In genomic region chr1:89953929-89954328, GRCh38 we compare ENCODE assay signal across 18 cellular contexts. TPM values are rescaled to one million over a fixed set of nuclear protein-coding genes. Genes with fewer than 3 reads are reported as not detected.
DNase-seq lines count a peak whose midpoint lies in the region; FAIRE-seq and TF ChIP-seq lines count a peak whose summit lies in the region.
"Had no signal": no experiment of that assay in that cellular context is flagged by ENCODE, and none has a peak within 500 bp of the region (broad histone marks: within the 10 kb centered on the region; RNA-seq: fewer than 3 reads in every experiment).

No MANE protein-coding gene starts in this region.

- no peak overlapping the region for H3K23ac ChIP-seq in H1 (ENCODE audit: insufficient read length)

- DNase-seq in GM23248, result no peak
- DNase-seq in H1 (ENCODE audit: low read depth in 1 of 2, low spot score in 2 of 2), result no peak
- no peak for DNase-seq in progenitor cell of endocrine pancreas (ENCODE audit: low spot score, unreplicated experiment)
- no peak for DNase-seq in stimulated activated CD4-positive, alpha-beta T cell treated with anti-CD3 and anti-CD28 coated beads, Interleukin-4, amount 100 ng/mL, for 1 hour
- DNase-seq in stimulated activated CD8-positive, alpha-beta memory T cell treated with anti-CD3 and anti-CD28 coated beads, Interleukin-4, amount 100 ng/mL, for 48 hours, result no peak
- no peak for DNase-seq in NCI-H187 treated with DMSO at 0.1 percent for 48 hours (lab: John Stamatoyannopoulos, UW)
- DNase-seq: aorta, cerebellar nuclear complex, lower lobe of right lung, NCI-H2029, NCI-H446 treated with DMSO at 0.1 percent for 48 hours, occipital lobe had no signal

- H3K4me2 ChIP-seq in GM23248 (ENCODE audit: unreplicated experiment) (peak overlapping the region; percentile 41), Loucy (ENCODE audit: low read depth, low read length, poor library complexity, severe bottlenecking) (peak overlapping the region; percentile 16), H1 (ENCODE audit: insufficient read depth in 1 of 2, low read depth in 2 of 2, low read length in 2 of 2) (no peak overlapping the region)

- H2BK15ac ChIP-seq in H1 (ENCODE audit: low read length), result no peak overlapping the region

- H3K9ac ChIP-seq in GM23248, result peak overlapping the region; percentile 51
- H3K9ac ChIP-seq in Loucy (ENCODE audit: low read depth, low read length, poor library complexity, severe bottlenecking), result no peak overlapping the region
- H3K9ac ChIP-seq in H1 (replicated peaks in 1 of 4; ENCODE audit: extremely low read depth in 1 of 4, low read depth in 3 of 4, low read length in 3 of 4), result no peak overlapping the region

- TF ChIP-seq RAD21 in H1 (IDR thresholded peaks at IDR 0.05 in 1 of 2, conservative IDR thresholded peaks at IDR 0.05 in 1 of 2; ENCODE audit: low read depth in 2 of 2, low read length in 2 of 2), result no peak

- peak overlapping the region; percentile 29 for H3K27ac Mint-ChIP-seq in progenitor cell of endocrine pancreas
- H3K27ac Mint-ChIP-seq: B cell, IgD-negative memory B cell had no signal

- H3K9me3 Mint-ChIP-seq in progenitor cell of endocrine pancreas (ENCODE audit: low read depth), result no peaks in the 10 kb centered on the region
- H3K9me3 Mint-ChIP-seq: activated CD4-positive, alpha-beta memory T cell treated with anti-CD3 and anti-CD28 coated beads, Interleukin-2, amount 10 ng/mL, durations not matched to agents 7 days and 5 days; IgD-negative memory B cell had no signal

- TF ChIP-seq POLR2A in H1 (IDR thresholded peaks at IDR 0.05; ENCODE audit: control extremely low read depth in 1 of 2, low read depth in 2 of 2, low read length in 2 of 2), result no peak

- no peak overlapping the region for H3K56ac ChIP-seq in H1 (replicated peaks; ENCODE audit: insufficient read length, low read depth, low read length)

- H3K36me3 ChIP-seq in GM23248 (ENCODE audit: low read depth) (no peaks in the 10 kb centered on the region), Loucy (ENCODE audit: insufficient read depth, low read length) (no peaks in the 10 kb centered on the region), H1 (ENCODE audit: control insufficient read depth in 2 of 4, insufficient read depth in 4 of 4, low read length in 3 of 4) (no peaks in the 10 kb centered on the region)
- H3K36me3 ChIP-seq: heart left ventricle, lower lobe of right lung, tibial nerve had no signal

- H3K4me3 ChIP-seq in GM23248 (no peak overlapping the region), Loucy (ENCODE audit: low read length, poor library complexity, severe bottlenecking) (no peak overlapping the region), H1 (ENCODE audit: extremely low read depth in 1 of 4, insufficient read depth in 2 of 4, low read depth in 3 of 4, low read length in 4 of 4) (no peak overlapping the region)
- H3K4me3 ChIP-seq: heart left ventricle, lower lobe of right lung, tibial nerve had no signal

- H4K20me1 ChIP-seq in GM23248 (ENCODE audit: insufficient read depth), result no peaks in the 10 kb centered on the region
- no peaks in the 10 kb centered on the region for H4K20me1 ChIP-seq in Loucy (ENCODE audit: insufficient read depth, low read length, poor library complexity, severe bottlenecking)
- H4K20me1 ChIP-seq in H1 (replicated peaks in 1 of 2; ENCODE audit: control insufficient read depth in 1 of 2, insufficient read depth in 2 of 2, low read length in 2 of 2), result no peaks in the 10 kb centered on the region

- H3K4me1 ChIP-seq in GM23248 (ENCODE audit: insufficient read depth) (peaks cover 35% of the 10 kb centered on the region), Loucy (ENCODE audit: insufficient read depth, low read length, poor library complexity, severe bottlenecking) (peaks cover 45% of the 10 kb centered on the region), H1 (replicated peaks in 1 of 4; ENCODE audit: control insufficient read depth in 3 of 4, insufficient read depth in 4 of 4, low read length in 3 of 4) (peaks cover 0 to 13% (median 3%) of the 10 kb centered on the region in 4 experiments; a peak in 5 of 7 replicates)

- no peak overlapping the region for H2AK5ac ChIP-seq in H1 (ENCODE audit: low read depth, low read length)

- H3K4me1 Mint-ChIP-seq in progenitor cell of endocrine pancreas (ENCODE audit: low read depth), result peaks cover 24% of the 10 kb centered on the region

- in situ Hi-C loops in GM23248 (cut with MboI), result no loop called here

- no peak overlapping the region for H2BK120ac ChIP-seq in H1 (replicated peaks; ENCODE audit: low read depth, low read length)

- H2BK20ac ChIP-seq in H1 (ENCODE audit: low read length), result 0 out of 2 replicates have a peak overlapping the region, but pooled peaks have one; percentile 41

- no peaks in the 10 kb centered on the region for H3K27me3 ChIP-seq in GM23248 (replicated peaks; ENCODE audit: insufficient read depth)
- no peaks in the 10 kb centered on the region for H3K27me3 ChIP-seq in Loucy (ENCODE audit: insufficient read depth, low read length, poor library complexity, severe bottlenecking)
- no peaks in the 10 kb centered on the region for H3K27me3 ChIP-seq in H1 (replicated peaks in 1 of 4; ENCODE audit: control insufficient read depth in 3 of 4, extremely low read depth in 1 of 4, insufficient read depth in 3 of 4, low read length in 3 of 4)
- H3K27me3 ChIP-seq: heart left ventricle, tibial nerve had no signal

- POLR2A ChIA-PET in H1 (lab: Charles Lee; ENCODE audit: partially characterized antibody), result interaction anchor here (0.5 to 1.7 kb wide), 3 partner anchors 14 to 91 kb away, joined by 3 to 4 read pairs (median 4); no protein-coding TSS in a partner anchor

- H3K27ac ChIP-seq in GM23248 (peak overlapping the region; percentile 97), H1 (ENCODE audit: low read depth, low read length) (no peak overlapping the region)
- H3K27ac ChIP-seq: heart left ventricle, lower lobe of right lung, tibial nerve had no signal

- TF ChIP-seq CTCF in Loucy (conservative IDR thresholded peaks at IDR 0.05; ENCODE audit: low read length), result no peak
- TF ChIP-seq CTCF in H1 (IDR thresholded peaks at IDR 0.05; ENCODE audit: control extremely low read depth in 1 of 3, insufficient read depth in 1 of 3, low read depth in 1 of 3, low read length in 3 of 3), result no peak
- no peak for TF ChIP-seq CTCF in progenitor cell of endocrine pancreas (IDR thresholded peaks at IDR 0.05; ENCODE audit: unreplicated experiment)

- H3K9me3 ChIP-seq in GM23248 (ENCODE audit: low read depth) (no peaks in the 10 kb centered on the region), Loucy (ENCODE audit: insufficient read depth, low read depth, low read length) (0 out of 2 replicates have a peak, but pooled peaks cover under 1% of the 10 kb centered on the region), H1 (ENCODE audit: insufficient read depth in 2 of 2, low read depth in 1 of 2, low read length in 1 of 2) (no peaks in the 10 kb centered on the region)
- H3K9me3 ChIP-seq: heart left ventricle, lower lobe of right lung, tibial nerve had no signal

- no peak overlapping the region for H3K4ac ChIP-seq in H1 (replicated peaks; ENCODE audit: insufficient read length, low read depth, low read length)

- H3K79me2 ChIP-seq in GM23248 (ENCODE audit: insufficient read depth), result no peaks in the 10 kb centered on the region
- H3K79me2 ChIP-seq in Loucy (ENCODE audit: insufficient read depth, low read length), result no peaks in the 10 kb centered on the region
- H3K79me2 ChIP-seq in H1 (ENCODE audit: control insufficient read depth in 1 of 2, insufficient read depth in 2 of 2, low read length in 2 of 2), result no peaks in the 10 kb centered on the region

- CTCF ChIA-PET in H1 (lab: Charles Lee; ENCODE audit: partially characterized antibody), result interaction anchor here (0.7 to 1.4 kb wide), 5 partner anchors 20 to 191 kb away, joined by 3 to 9 read pairs (median 3); no protein-coding TSS in a partner anchor

- peaks cover 23% of the 10 kb centered on the region for H3F3A ChIP-seq in GM23248 (ENCODE audit: insufficient read depth)
- 0 out of 2 replicates have a peak, but pooled peaks cover 4% of the 10 kb centered on the region for H3F3A ChIP-seq in Loucy (ENCODE audit: low read depth)

- FAIRE-seq in H1 (lab: Jason Lieb, UNC), result no peak

- TF ChIP-seq EP300 in H1 (IDR thresholded peaks at IDR 0.05; ENCODE audit: borderline replicate concordance in 1 of 2, low read depth in 2 of 2, low read length in 2 of 2), result no peak

- peak overlapping the region; percentile 61; the same call in 1 of the 2 replicates for H2BK12ac ChIP-seq in H1 (ENCODE audit: low read depth, low read length)

- H3K23me2 ChIP-seq in H1 (ENCODE audit: low read depth, low read length), result no peaks in the 10 kb centered on the region

- no peaks in the 10 kb centered on the region for H3K36me3 Mint-ChIP-seq in progenitor cell of endocrine pancreas (ENCODE audit: insufficient read depth)

- H3K18ac ChIP-seq in H1 (ENCODE audit: extremely low read depth, low read length), result no peak overlapping the region

- H3K14ac ChIP-seq in H1 (ENCODE audit: insufficient read length), result no peak overlapping the region

- H3K9me2 ChIP-seq in GM23248 (ENCODE audit: insufficient read depth) (no peaks in the 10 kb centered on the region), Loucy (replicated peaks; ENCODE audit: low read depth, low read length) (no peaks in the 10 kb centered on the region)

- no peaks in the 10 kb centered on the region for H3K79me1 ChIP-seq in H1 (ENCODE audit: low read depth, low read length)

- H4K8ac ChIP-seq in H1 (ENCODE audit: extremely low read depth, insufficient read depth, low read length), result no peak overlapping the region

- H4K5ac ChIP-seq in H1 (ENCODE audit: insufficient read length, low read depth, low read length), result no peak overlapping the region

- H4K91ac ChIP-seq in H1 (replicated peaks; ENCODE audit: insufficient read length, low read length), result no peak overlapping the region

- H2AFZ ChIP-seq in GM23248, result no peak overlapping the region
- no peak overlapping the region for H2AFZ ChIP-seq in Loucy (ENCODE audit: low read length)
- no peak overlapping the region for H2AFZ ChIP-seq in H1 (ENCODE audit: low read length)

- WGBS in GM23248 (ENCODE audit: low coverage in 1 of 2, low lambda C conversion rate in 2 of 2, missing lambda C conversion rate in 2 of 2), 2 experiments, result 89 to 95% methylated on average over 1 of the region's 1 CpG
- 83% methylated on average over 1 of the region's 1 CpG; no CpG with 5 or more reads in 1 of the 2 experiments for WGBS in H1 (ENCODE audit: extremely low coverage in 1 of 2, insufficient coverage in 1 of 2, insufficient read length in 1 of 2, insufficient replicate concordance in 2 of 2, low coverage in 1 of 2, low lambda C conversion rate in 2 of 2, missing lambda C conversion rate in 1 of 2), 2 experiments

- no peak overlapping the region for H2BK5ac ChIP-seq in H1 (ENCODE audit: low read depth, low read length)

- no peak overlapping the region for H3K4me3 Mint-ChIP-seq in progenitor cell of endocrine pancreas (ENCODE audit: low read depth)
- H3K4me3 Mint-ChIP-seq: activated CD4-positive, alpha-beta memory T cell treated with anti-CD3 and anti-CD28 coated beads, Interleukin-2, amount 10 ng/mL, durations not matched to agents 7 days and 5 days; B cell; IgD-negative memory B cell had no signal

- no peaks in the 10 kb centered on the region for H3K27me3 Mint-ChIP-seq in progenitor cell of endocrine pancreas
- H3K27me3 Mint-ChIP-seq: activated CD4-positive, alpha-beta memory T cell treated with anti-CD3 and anti-CD28 coated beads, Interleukin-2, amount 10 ng/mL, durations not matched to agents 7 days and 5 days; B cell; IgD-negative memory B cell had no signal

RNA-seq across cellular contexts. Expression of gene ZNF326, which starts 41.0 kb away (rescaled TPM):
- total RNA-seq in GM23248 (2014; rRNA removed; shearing (Covaris generic)), result 5.2 and 5.6 TPM in 2 replicates
- polyA plus RNA-seq in GM23248 (2016; fragmentation: Nextera tagmentation; extraction: Ambion mirVana) (17.2 and 17.7 TPM in 2 replicates), H1 (2011; rRNA removed) (12.2 and 12.7 TPM in 2 replicates)
- 30.6 and 31.8 TPM in 2 replicates for total RNA-seq in H1 (2021; fragmentation: NEBNext Ultra II Directional; extraction: Animal tissue kit (Norgen Biotek cat#: 25700))
- 18.4 TPM for polyA plus RNA-seq in H1 (2011; cell fraction: cytosol; rRNA removed)
- 10.8 TPM for polyA plus RNA-seq in H1 (2011; cell fraction: nucleus; rRNA removed)
- 16.4 to 28.6 TPM (median 19.6 TPM) in 4 replicates for polyA plus RNA-seq in H1 (2012, experiment 1 of 2)
- 3.4 TPM for polyA plus RNA-seq in H1 (2012, experiment 2 of 2)
- polyA plus RNA-seq in H1 (2013, experiment 1 of 2), result 24.0 TPM
- 21.0 TPM for polyA plus RNA-seq in H1 (2013, experiment 2 of 2)
- polyA minus RNA-seq in H1 (2011; rRNA and poly(A)+ RNA removed), result 16.5 and 21.8 TPM in 2 replicates
- polyA minus RNA-seq in H1 (2011; cell fraction: cytosol; rRNA and poly(A)+ RNA removed), result 14.5 TPM
- polyA minus RNA-seq in H1 (2011; cell fraction: nucleus; rRNA and poly(A)+ RNA removed), result 60.4 TPM
- 67.2 and 70.9 TPM in 2 replicates for total RNA-seq in progenitor cell of endocrine pancreas

Comparison
In these comparisons a context has a peak if more than half of its experiments do, and no peak if none do; other contexts are left out.
1. H3K4me2 ChIP-seq: peak in GM23248 (single experiment) and Loucy (single experiment); none in H1 (0 of 2).